Comparison of ENCODE assay signal across 8 cellular contexts in genomic region chr12:50825372-50825838, GRCh38. TPM values are rescaled to one million over a fixed set of nuclear protein-coding genes. Genes with fewer than 3 reads are reported as not detected.
DNase-seq lines count a peak whose midpoint lies in the region; ATAC-seq and TF ChIP-seq lines count a peak whose summit lies in the region.

No MANE protein-coding gene starts in this region.

- TF ChIP-seq CTCF in LNCaP clone FGC (IDR thresholded peaks at IDR 0.05; ENCODE audit: control insufficient read depth, extremely low read depth, insufficient read depth) = peak; percentile 32
- peak; percentile 33 to 57 (median 45) for TF ChIP-seq CTCF in nephron (IDR thresholded peaks at IDR 0.05; ENCODE audit: unreplicated experiment in 3 of 3)

- peak; percentile 76 for DNase-seq in EH (ENCODE audit: low read depth)
- peak; percentile 36 for DNase-seq in LNCaP clone FGC (ENCODE audit: low read depth)
- DNase-seq in SKM-1 (lab: John Stamatoyannopoulos, UW; ENCODE audit: unreplicated experiment) = peak; percentile 20

- ATAC-seq in esophagus mucosa (peak; percentile 81), HG03354 (IDR thresholded peaks at IDR 0.05; ENCODE audit: poor library complexity, severe bottlenecking, unreplicated experiment) (no peak), GM21576 (IDR thresholded peaks at IDR 0.05; ENCODE audit: unreplicated experiment) (no peak), GM21526 (IDR thresholded peaks at IDR 0.05; ENCODE audit: low FRiP score, unreplicated experiment) (no peak)

- no peak overlapping the region for H3K4me3 Mint-ChIP-seq in nephron

- H3K27me3 Mint-ChIP-seq in nephron (ENCODE audit: low read depth) = no peaks in the 10 kb centered on the region

- peaks cover 17% of the 10 kb centered on the region for H3K4me1 Mint-ChIP-seq in nephron

- H3K27ac Mint-ChIP-seq in nephron = peak overlapping the region in 1 of 3 experiments; percentile 16

- H3K4me3 ChIP-seq in LNCaP clone FGC (ENCODE audit: low read depth, low read length) = no peak overlapping the region

- H3K9me3 Mint-ChIP-seq in nephron = no peaks in the 10 kb centered on the region

- H3K36me3 Mint-ChIP-seq in nephron (ENCODE audit: low read depth) = no peaks in the 10 kb centered on the region

RNA-seq across cellular contexts. Expression of gene TMPRSS12, which starts 17.3 kb away (rescaled TPM):
- total RNA-seq in esophagus mucosa = not detected

Comparison
In these comparisons a context has a peak if more than half of its experiments do, and no peak if none do; other contexts are left out.
1. DNase-seq: peak in every context shown above with its lines; median percentile 76 in EH; 36 in LNCaP clone FGC; 20 in SKM-1.